Comparison of ENCODE assay signal across 10 cellular contexts in the genomic region with DNA sequence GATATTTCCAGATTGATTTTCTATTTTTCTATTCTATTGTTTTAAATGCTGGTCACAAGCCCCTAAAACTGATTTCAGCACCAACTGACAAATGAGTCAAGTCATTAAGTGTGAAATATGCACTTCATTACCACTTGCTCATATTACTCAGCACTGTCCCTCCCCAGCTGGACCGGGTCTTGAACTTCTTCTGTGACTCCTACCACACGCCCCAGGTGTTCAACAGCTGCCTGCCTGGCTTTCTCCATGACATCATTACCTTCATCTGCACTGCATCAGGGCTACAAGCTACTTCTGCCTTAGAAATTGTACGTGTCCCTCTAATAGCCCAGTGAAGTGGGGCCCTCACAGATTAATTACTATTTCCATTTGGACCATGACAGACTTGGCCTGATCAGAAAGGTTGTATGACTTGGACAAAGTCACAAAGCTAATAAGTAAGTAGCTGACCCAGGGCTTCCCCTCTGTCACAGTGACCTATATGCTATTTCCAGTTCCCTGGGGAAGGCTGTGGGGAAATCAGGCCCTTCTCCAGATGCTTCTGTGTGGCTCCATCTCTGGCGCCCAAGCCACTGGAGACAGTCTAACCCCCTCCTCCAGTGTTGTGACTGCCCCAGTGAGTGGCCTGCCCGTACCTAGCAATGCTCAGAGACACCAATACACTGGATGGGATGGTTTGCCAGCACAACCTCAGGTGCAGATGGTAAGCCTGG. TPM values are rescaled to one million over a fixed set of nuclear protein-coding genes. Genes with fewer than 3 reads are reported as not detected.
DNase-seq lines count a peak whose midpoint lies in the region; ATAC-seq, FAIRE-seq and TF ChIP-seq lines count a peak whose summit lies in the region.
"Had no signal": no experiment of that assay in that cellular context is flagged by ENCODE, and none has a peak within 500 bp of the region (broad histone marks: within the 10 kb centered on the region; RNA-seq: fewer than 3 reads in every experiment).

No MANE protein-coding gene starts in this region.

- TF ChIP-seq CTCF in GM12865 (IDR thresholded peaks at IDR 0.05; ENCODE audit: insufficient read depth, low read depth, low read length, missing control alignments) = no peak
- TF ChIP-seq CTCF in pancreas (IDR thresholded peaks at IDR 0.05) = no peak

- in situ Hi-C loops in ACHN (cut with HindIII; ENCODE audit: low pct_ligation_motif_present, low pct_unique_long_range_greater_than_20kb, low sequenced_read_pairs) = no loop called here

- H3K36me3 Mint-ChIP-seq in activated naive CD8-positive, alpha-beta T cell treated with anti-CD3 and anti-CD28 coated beads, Interleukin-2, amount 50 U/mL, for 24 hours (ENCODE audit: low read depth) = peaks cover 3% of the 10 kb centered on the region

- 64 to 70% methylated on average over 5 of the region's 5 CpGs for WGBS in pancreas, 2 donors

- H3K27ac ChIP-seq in pancreas = peak overlapping the region in 3 of 4 donors; percentile 74 to 91 (median 88)

- H3K4me1 ChIP-seq in pancreas = peaks cover 41 to 75% (median 52%) of the 10 kb centered on the region in 3 donors

- DNase-seq in GM12865 (ENCODE audit: low read depth) = peak; percentile 88
- DNase-seq in activated naive CD8-positive, alpha-beta T cell treated with anti-CD3 and anti-CD28 coated beads, Interleukin-2, amount 50 U/mL, for 24 hours = no peak
- no peak for DNase-seq in pancreas
- no peak for DNase-seq in ACHN
- no peak for DNase-seq in cortex of kidney (lab: John Stamatoyannopoulos, UW)
- DNase-seq: NCI-H526 had no signal

- FAIRE-seq in pancreas (lab: Jason Lieb, UNC) = no peak

- H3K36me3 ChIP-seq in pancreas = no peaks in the 10 kb centered on the region
- H3K36me3 ChIP-seq: adrenal gland had no signal

- H3K9me3 ChIP-seq in pancreas = no peaks in the 10 kb centered on the region
- H3K9me3 ChIP-seq: adrenal gland had no signal

- intact Hi-C loops in pancreas (cut with DNase I) = no loop called here

- H3K27me3 ChIP-seq in pancreas = no peaks in the 10 kb centered on the region
- H3K27me3 ChIP-seq: adrenal gland had no signal

- ATAC-seq in HG02870 (IDR thresholded peaks at IDR 0.05; ENCODE audit: unreplicated experiment) (peak; percentile 42), pancreas (no peak), HG02973 (IDR thresholded peaks at IDR 0.05; ENCODE audit: unreplicated experiment) (no peak), GM21528 (IDR thresholded peaks at IDR 0.05; ENCODE audit: low FRiP score, unreplicated experiment) (no peak)
- ATAC-seq in activated naive CD8-positive, alpha-beta T cell treated with anti-CD3 and anti-CD28 coated beads, Interleukin-2, amount 50 U/mL, for 24 hours = no peak

- no peak overlapping the region for H3K4me3 Mint-ChIP-seq in activated naive CD8-positive, alpha-beta T cell treated with anti-CD3 and anti-CD28 coated beads, Interleukin-2, amount 50 U/mL, for 24 hours

- peaks cover 96% of the 10 kb centered on the region for H3K4me1 Mint-ChIP-seq in activated naive CD8-positive, alpha-beta T cell treated with anti-CD3 and anti-CD28 coated beads, Interleukin-2, amount 50 U/mL, for 24 hours

- H3K27me3 Mint-ChIP-seq in activated naive CD8-positive, alpha-beta T cell treated with anti-CD3 and anti-CD28 coated beads, Interleukin-2, amount 50 U/mL, for 24 hours = no peaks in the 10 kb centered on the region

- peak overlapping the region; percentile 69 for H3K27ac Mint-ChIP-seq in activated naive CD8-positive, alpha-beta T cell treated with anti-CD3 and anti-CD28 coated beads, Interleukin-2, amount 50 U/mL, for 24 hours

- H3K4me3 ChIP-seq in GM12865 (ENCODE audit: low read depth, low read length) = no peak overlapping the region
- no peak overlapping the region for H3K4me3 ChIP-seq in pancreas
- H3K4me3 ChIP-seq: adrenal gland had no signal

- H3K9me3 Mint-ChIP-seq in activated naive CD8-positive, alpha-beta T cell treated with anti-CD3 and anti-CD28 coated beads, Interleukin-2, amount 50 U/mL, for 24 hours = no peaks in the 10 kb centered on the region

RNA-seq across cellular contexts. Expression of a gene that starts 18.1 kb away (rescaled TPM):
- total RNA-seq in pancreas = 10 to 100 TPM in 1 of 6 donors, 1 to 10 TPM in 5; 4.0 to 14.1 (median 7.4) TPM
- 10 to 100 TPM; 12.4 to 19.4 TPM for polyA plus RNA-seq in pancreas

RNA-seq across cellular contexts. Expression of a gene that starts 19.4 kb away (rescaled TPM):
- 1 to 10 TPM; 1.8 to 7.3 (median 3.8) TPM for total RNA-seq in pancreas
- polyA plus RNA-seq in pancreas = 1 to 10 TPM; 7.3 to 8.3 TPM

RNA-seq across cellular contexts. Expression of a gene that starts 42.0 kb away (rescaled TPM):
- total RNA-seq in pancreas = 1 to 10 TPM in 2 of 6 donors, under 1 TPM in 3, not detected in 1; 0.13 to 1.5 (median 0.38) TPM
- under 1 TPM; 0.23 to 0.26 TPM for polyA plus RNA-seq in pancreas

RNA-seq across cellular contexts. Expression of a gene that starts 48.0 kb away (rescaled TPM):
- 100 to 1,000 TPM in 1 of 6 donors, 10 to 100 TPM in 5; 77.2 to 102 (median 95.4) TPM for total RNA-seq in pancreas
- polyA plus RNA-seq in pancreas = 10 to 100 TPM; 19.2 to 21.6 TPM

RNA-seq across cellular contexts. Expression of a gene that starts 48.1 kb away (rescaled TPM):
- total RNA-seq in pancreas = 1 to 10 TPM; 1.1 to 2.6 (median 1.2) TPM
- polyA plus RNA-seq in pancreas = 1 to 10 TPM; 5.3 to 8.2 TPM
